In genomic region chr7:149620961-149621360, GRCh38 we compare ENCODE assay signal across 1 cellular context.
TF ChIP-seq lines count a peak whose summit lies in the region.

No MANE protein-coding gene starts in this region.

TF ChIP-seq in GM12878, 131 proteins besides CTCF, POLR2A, EP300 and RAD21 (continued from another document and continues in another):
- no peak for TF ChIP-seq NKRF (conservative IDR thresholded peaks at IDR 0.05)
- peak; percentile 70 for TF ChIP-seq ATF7 (IDR thresholded peaks at IDR 0.05; ENCODE audit: low read depth)
- no peak for TF ChIP-seq ZBTB40 (IDR thresholded peaks at IDR 0.05; ENCODE audit: borderline replicate concordance)
- no peak for TF ChIP-seq HDAC2 (IDR thresholded peaks at IDR 0.05)
- no peak for TF ChIP-seq FOXK2 (IDR thresholded peaks at IDR 0.05)
- TF ChIP-seq RELA (IDR thresholded peaks at IDR 0.05; ENCODE audit: borderline replicate concordance, partially characterized antibody), result no peak
- no peak for TF ChIP-seq BCL11A (IDR thresholded peaks at IDR 0.05; ENCODE audit: low read depth, low read length)
- no peak for TF ChIP-seq KAT2A (conservative IDR thresholded peaks at IDR 0.05; ENCODE audit: control insufficient read depth, low read depth, low read length)
- TF ChIP-seq ZNF274 (IDR thresholded peaks at IDR 0.05; ENCODE audit: insufficient read depth, insufficient read length), result no peak
- TF ChIP-seq RUNX3 (IDR thresholded peaks at IDR 0.05; ENCODE audit: low read length), result peak; percentile 90
- TF ChIP-seq BMI1 (IDR thresholded peaks at IDR 0.05; ENCODE audit: borderline replicate concordance), result no peak
- no peak for TF ChIP-seq GATAD2B (conservative IDR thresholded peaks at IDR 0.05; ENCODE audit: low read depth)
- TF ChIP-seq EGR1 (IDR thresholded peaks at IDR 0.05; ENCODE audit: borderline replicate concordance in 1 of 2, low read depth in 2 of 2, low read length in 2 of 2), result no peak
- peak; percentile 44 for TF ChIP-seq BCL3 (IDR thresholded peaks at IDR 0.05; ENCODE audit: borderline replicate concordance, insufficient read depth, low read depth, low read length, poor library complexity, severe bottlenecking)
- peak; percentile 49; the same call in 1 of the 2 replicates for TF ChIP-seq EED (IDR thresholded peaks at IDR 0.05; ENCODE audit: low read depth)
- TF ChIP-seq SIX5 (IDR thresholded peaks at IDR 0.05; ENCODE audit: low read depth, low read length, severe bottlenecking), result no peak
- no peak for TF ChIP-seq E2F4 (IDR thresholded peaks at IDR 0.05; ENCODE audit: low read depth, low read length)
- TF ChIP-seq NR2C1 (IDR thresholded peaks at IDR 0.05), result no peak
- peak; percentile 77 for TF ChIP-seq PAX5 (IDR thresholded peaks at IDR 0.05; ENCODE audit: borderline replicate concordance, low read depth, low read length)
- TF ChIP-seq MTA3 (IDR thresholded peaks at IDR 0.05; ENCODE audit: borderline replicate concordance, low read length), result no peak
- no peak for TF ChIP-seq RELB (IDR thresholded peaks at IDR 0.05; ENCODE audit: low read depth)
- peak; percentile 58; the same call in 1 of the 2 replicates for TF ChIP-seq DPF2 (IDR thresholded peaks at IDR 0.05)
- peak; percentile 83 for TF ChIP-seq CREM (IDR thresholded peaks at IDR 0.05; ENCODE audit: low read depth)
- 0 out of 2 replicates have a peak, but pooled peaks have one; percentile 15 for TF ChIP-seq TCF12 (IDR thresholded peaks at IDR 0.05; ENCODE audit: low read depth, low read length)
- no peak for TF ChIP-seq CBX3 (IDR thresholded peaks at IDR 0.05; ENCODE audit: borderline replicate concordance, low read depth)
- TF ChIP-seq ZBTB11 (CRISPR knock-in tag; IDR thresholded peaks at IDR 0.05), result no peak
- TF ChIP-seq SIN3A (IDR thresholded peaks at IDR 0.05; ENCODE audit: low read depth, low read length), result no peak
- no peak for TF ChIP-seq SMC3 (IDR thresholded peaks at IDR 0.05; ENCODE audit: borderline replicate concordance, low read length)
- TF ChIP-seq ZBTB4 (CRISPR knock-in tag; IDR thresholded peaks at IDR 0.05), result no peak
- TF ChIP-seq GABPA (IDR thresholded peaks at IDR 0.05; ENCODE audit: low read depth), result no peak
- TF ChIP-seq ATF2 (IDR thresholded peaks at IDR 0.05; ENCODE audit: low read length), result no peak; the same call in 1 of the 2 replicates
- no peak for TF ChIP-seq IRF5 (IDR thresholded peaks at IDR 0.05; ENCODE audit: borderline replicate concordance)
- TF ChIP-seq MEF2A (IDR thresholded peaks at IDR 0.05; ENCODE audit: insufficient read depth, low read depth, low read length), result no peak
- TF ChIP-seq RCOR1 (conservative IDR thresholded peaks at IDR 0.05; ENCODE audit: low read depth, low read length), result no peak
- TF ChIP-seq POLR2AphosphoS2 (IDR thresholded peaks at IDR 0.05; ENCODE audit: low read depth, low read length), result no peak
- TF ChIP-seq SMAD5 (IDR thresholded peaks at IDR 0.05; ENCODE audit: low read depth), result no peak
- no peak for TF ChIP-seq HSF1 (IDR thresholded peaks at IDR 0.05; ENCODE audit: low read depth, low read length)
- no peak for TF ChIP-seq BRCA1 (IDR thresholded peaks at IDR 0.05; ENCODE audit: low read depth, low read length)
- no peak for TF ChIP-seq SREBF1 (IDR thresholded peaks at IDR 0.05; ENCODE audit: low read length)
